11 cellular contexts compared by ENCODE assay signal in the genomic region with DNA sequence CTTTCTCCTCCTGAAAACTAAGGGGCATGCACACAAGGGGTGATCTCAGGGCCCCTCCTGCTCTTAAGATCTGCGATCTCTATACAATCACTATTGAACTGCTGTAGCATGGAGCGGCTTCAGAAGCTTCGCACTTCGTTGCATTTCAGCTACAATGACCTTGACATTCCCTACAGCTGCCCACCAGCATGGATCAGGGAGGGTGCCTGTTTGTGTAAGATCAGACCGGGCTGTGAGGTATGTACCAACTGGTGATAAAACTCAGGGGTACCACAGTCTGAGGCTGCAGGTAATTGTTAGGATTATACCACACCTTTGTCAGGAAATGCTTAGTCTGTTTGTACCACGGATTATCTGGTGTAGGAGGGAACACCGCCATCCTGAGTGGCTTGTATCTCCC.
"Had no signal": no experiment of that assay in that cellular context is flagged by ENCODE, and none has a peak within 500 bp of the region (broad histone marks: within the 10 kb centered on the region; RNA-seq: fewer than 3 reads in every experiment).

No MANE protein-coding gene starts in this region.

- H3K4me1 ChIP-seq: breast epithelium had no signal

- H3K27ac Mint-ChIP-seq: activated CD4-positive, alpha-beta T cell treated with anti-CD3 and anti-CD28 coated beads, Interleukin-2, amount 10 ng/mL, durations not matched to agents 24 days and 14 days; activated CD8-positive, alpha-beta T cell treated with anti-CD3 and anti-CD28 coated beads for 36 hours; activated naive CD8-positive, alpha-beta T cell treated with anti-CD3 and anti-CD28 coated beads for 36 hours; activated T-helper 17 cell treated with anti-CD3 and anti-CD28 coated beads, Interleukin-2, amount 50 U/mL, for 72 hours had no signal

- H3K9me3 ChIP-seq: breast epithelium, MG63 had no signal

- H3K4me3 Mint-ChIP-seq: activated CD8-positive, alpha-beta T cell treated with anti-CD3 and anti-CD28 coated beads for 36 hours; activated naive CD8-positive, alpha-beta T cell treated with anti-CD3 and anti-CD28 coated beads for 36 hours had no signal

- H3K36me3 Mint-ChIP-seq: activated naive CD8-positive, alpha-beta T cell treated with anti-CD3 and anti-CD28 coated beads for 36 hours had no signal

- H3K9me3 Mint-ChIP-seq: activated CD4-positive, alpha-beta T cell treated with anti-CD3 and anti-CD28 coated beads, Interleukin-2, amount 10 ng/mL, durations not matched to agents 24 days and 14 days; activated CD8-positive, alpha-beta T cell treated with anti-CD3 and anti-CD28 coated beads for 36 hours; activated naive CD8-positive, alpha-beta T cell treated with anti-CD3 and anti-CD28 coated beads for 36 hours; activated T-cell treated with anti-CD3 and anti-CD28 coated beads, Interleukin-2, amount 50 U/mL, for 72 hours; activated T-helper 17 cell treated with anti-CD3 and anti-CD28 coated beads, Interleukin-2, amount 50 U/mL, for 72 hours had no signal

- H3K27ac ChIP-seq: breast epithelium, PC-9, RWPE1, SK-N-MC, WERI-Rb-1 had no signal

- H3K4me2 ChIP-seq: PC-9 had no signal

- H3K36me3 ChIP-seq: breast epithelium, MG63 had no signal

- H3K27me3 ChIP-seq: breast epithelium, MG63 had no signal

- H3K4me3 ChIP-seq: breast epithelium, MG63, PC-9 had no signal
